In the genomic region with DNA sequence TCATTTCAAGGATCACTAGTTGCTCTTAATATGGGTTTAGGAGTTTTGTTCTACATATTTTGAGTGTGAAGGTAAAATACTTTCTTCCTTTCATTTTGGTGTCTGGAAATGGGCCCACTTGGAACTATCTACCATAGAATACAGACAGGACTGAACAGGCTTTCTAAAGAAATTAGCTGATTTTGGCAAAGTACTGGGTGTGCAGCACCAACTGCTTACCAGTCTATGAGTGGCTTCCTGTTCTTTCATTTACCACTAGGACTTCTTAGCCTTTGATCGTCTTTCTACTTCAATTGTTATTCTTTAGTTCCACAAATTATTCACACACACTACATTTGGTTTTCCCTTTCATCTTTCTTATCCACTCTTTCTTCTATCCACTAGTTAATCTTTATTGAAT, we compare ENCODE assay signal across 34 cellular contexts.
"Had no signal": no experiment of that assay in that cellular context is flagged by ENCODE, and none has a peak within 500 bp of the region (broad histone marks: within the 10 kb centered on the region; RNA-seq: fewer than 3 reads in every experiment).

No MANE protein-coding gene starts in this region.

- H3K9ac ChIP-seq: SK-N-SH had no signal

- DNase-seq: activated CD4-positive, alpha-beta memory T cell treated with anti-CD3 and anti-CD28 coated beads for 36 hours; activated CD4-positive, alpha-beta T cell treated with anti-CD3 and anti-CD28 coated beads for 36 hours; activated CD4-positive, alpha-beta T cell treated with anti-CD3 and anti-CD28 coated beads, Interleukin-2, amount 10 ng/mL, durations not matched to agents 7 days and 5 days; activated CD8-positive, alpha-beta memory T cell treated with anti-CD3 and anti-CD28 coated beads, Interleukin-2, amount 50 U/mL, for 4 hours; activated effector memory CD4-positive, alpha-beta T cell treated with anti-CD3 and anti-CD28 coated beads, Interleukin-2, amount 50 U/mL, for 16 hours; activated naive CD4-positive, alpha-beta T cell; activated naive CD4-positive, alpha-beta T cell treated with anti-CD3 and anti-CD28 coated beads, Interleukin-2, amount 50 U/mL, for 16 hours; activated naive CD8-positive, alpha-beta T cell treated with anti-CD3 and anti-CD28 coated beads for 36 hours; activated T-cell treated with anti-CD3 and anti-CD28 coated beads, Interleukin-2, amount 50 U/mL, for 48 hours; amniotic stem cell; aorta; body of pancreas; caudate nucleus; cerebellar nuclear complex; Karpas-422; KBM-7; NCI-H1105; NCI-H1417 treated with DMSO at 0.1 percent for 48 hours; NCI-H187 treated with DMSO at 0.1 percent for 48 hours; NCI-H2081; NCI-H2171 treated with DMSO at 0.1 percent for 48 hours; NCI-H2227 treated with DMSO at 0.1 percent for 48 hours; NCI-H524 treated with DMSO at 0.1 percent for 48 hours; NK-92 treated with Interleukin-12 subunit alpha and Interleukin-12 subunit beta, amount 100 ng/mL, for 24 hours; PC-3; Peyer's patch; RPMI8226; SHP77 treated with DMSO at 0.1 percent for 48 hours; SK-N-SH had no signal

- H3K4me1 ChIP-seq: body of pancreas, breast epithelium, Peyer's patch, SJSA1 had no signal

- H3K27me3 Mint-ChIP-seq: activated CD4-positive, alpha-beta memory T cell treated with anti-CD3 and anti-CD28 coated beads for 36 hours; activated CD4-positive, alpha-beta T cell treated with anti-CD3 and anti-CD28 coated beads for 36 hours; activated CD4-positive, alpha-beta T cell treated with anti-CD3 and anti-CD28 coated beads, Interleukin-2, amount 10 ng/mL, durations not matched to agents 7 days and 5 days; activated naive CD8-positive, alpha-beta T cell treated with anti-CD3 and anti-CD28 coated beads for 36 hours had no signal

- H3K27me3 ChIP-seq: body of pancreas, breast epithelium, Peyer's patch, SJSA1 had no signal

- H3K4me3 ChIP-seq: body of pancreas, breast epithelium, Peyer's patch, SJSA1 had no signal

- H3K9me3 Mint-ChIP-seq: activated CD4-positive, alpha-beta T cell treated with anti-CD3 and anti-CD28 coated beads, Interleukin-2, amount 10 ng/mL, durations not matched to agents 7 days and 5 days had no signal

- H3K27ac Mint-ChIP-seq: activated CD4-positive, alpha-beta memory T cell treated with anti-CD3 and anti-CD28 coated beads for 36 hours; activated CD4-positive, alpha-beta T cell treated with anti-CD3 and anti-CD28 coated beads for 36 hours; activated CD4-positive, alpha-beta T cell treated with anti-CD3 and anti-CD28 coated beads, Interleukin-2, amount 10 ng/mL, durations not matched to agents 7 days and 5 days; activated naive CD8-positive, alpha-beta T cell treated with anti-CD3 and anti-CD28 coated beads for 36 hours; T-helper 1 cell treated with Interleukin-12 subunit alpha and Interleukin-12 subunit beta and Interleukin-4 antibody, amounts not matched to agents 30 μg/mL and 1 μg/mL, for 36 hours; T-helper 2 cell treated with Interferon-gamma antibody and Interleukin-4, amounts not matched to agents 5 μg/mL and 100 μg/mL, for 36 hours had no signal

- FAIRE-seq: TTC549 had no signal

- ATAC-seq: activated CD4-positive, alpha-beta T cell treated with anti-CD3 and anti-CD28 coated beads for 36 hours; body of pancreas; PC-3 had no signal

- H3K4me1 Mint-ChIP-seq: activated CD4-positive, alpha-beta T cell treated with anti-CD3 and anti-CD28 coated beads for 36 hours; activated CD4-positive, alpha-beta T cell treated with anti-CD3 and anti-CD28 coated beads, Interleukin-2, amount 10 ng/mL, durations not matched to agents 7 days and 5 days; activated naive CD8-positive, alpha-beta T cell treated with anti-CD3 and anti-CD28 coated beads for 36 hours had no signal

- H3K36me3 ChIP-seq: breast epithelium, Peyer's patch, SJSA1 had no signal

- H3K9me3 ChIP-seq: body of pancreas, breast epithelium, Peyer's patch, SJSA1, SK-N-SH had no signal

- H3K4me3 Mint-ChIP-seq: activated CD4-positive, alpha-beta memory T cell treated with anti-CD3 and anti-CD28 coated beads for 36 hours; activated CD4-positive, alpha-beta T cell treated with anti-CD3 and anti-CD28 coated beads for 36 hours; activated CD4-positive, alpha-beta T cell treated with anti-CD3 and anti-CD28 coated beads, Interleukin-2, amount 10 ng/mL, durations not matched to agents 7 days and 5 days; activated naive CD8-positive, alpha-beta T cell treated with anti-CD3 and anti-CD28 coated beads for 36 hours; T-helper 1 cell treated with Interleukin-12 subunit alpha and Interleukin-12 subunit beta and Interleukin-4 antibody, amounts not matched to agents 30 μg/mL and 1 μg/mL, for 36 hours; T-helper 2 cell treated with Interferon-gamma antibody and Interleukin-4, amounts not matched to agents 5 μg/mL and 100 μg/mL, for 36 hours had no signal

- H3K27ac ChIP-seq: body of pancreas, breast epithelium, Peyer's patch, SJSA1 had no signal

- H3K4me2 ChIP-seq: SK-N-SH had no signal

- H3K36me3 Mint-ChIP-seq: activated CD4-positive, alpha-beta memory T cell treated with anti-CD3 and anti-CD28 coated beads for 36 hours; activated naive CD8-positive, alpha-beta T cell treated with anti-CD3 and anti-CD28 coated beads for 36 hours had no signal
